ENCODE assay signal across 21 cellular contexts in genomic region chr16:9557266-9557665, GRCh38.
DNase-seq lines count a peak whose midpoint lies in the region; ATAC-seq and TF ChIP-seq lines count a peak whose summit lies in the region.
"Had no signal": no experiment of that assay in that cellular context is flagged by ENCODE, and none has a peak within 500 bp of the region (broad histone marks: within the 10 kb centered on the region; RNA-seq: fewer than 3 reads in every experiment).

No MANE protein-coding gene starts in this region.

- H3K36me3 ChIP-seq in body of pancreas (replicated peaks in 1 of 2; ENCODE audit: insufficient read depth in 1 of 2, low read depth in 2 of 2) = no peaks in the 10 kb centered on the region

- DNase-seq in body of pancreas = no peak
- DNase-seq in NCI-H510A (lab: John Stamatoyannopoulos, UW) = no peak
- DNase-seq: AML-193; C1 segment of cervical spinal cord; CD8-positive, alpha-beta T cell; DND-41; GOT3; IMR-90; NCI-H1694; NCI-H2081 treated with DMSO at 0.1 percent for 48 hours; NCI-H748 treated with DMSO at 0.1 percent for 48 hours; PC-9; SHP77 treated with DMSO at 0.1 percent for 48 hours had no signal

- intact Hi-C loops in body of pancreas (cut with DNase I) = no loop called here

- no peak overlapping the region for H3K4me3 ChIP-seq in body of pancreas
- H3K4me3 ChIP-seq: PC-9, SK-N-MC had no signal

- no peaks in the 10 kb centered on the region for H3K27me3 ChIP-seq in body of pancreas

- ATAC-seq in GM18861 (IDR thresholded peaks at IDR 0.05; ENCODE audit: unreplicated experiment) (peak; percentile 91), GM21529 (IDR thresholded peaks at IDR 0.05; ENCODE audit: unreplicated experiment) (peak; percentile 40), HG03558 (IDR thresholded peaks at IDR 0.05; ENCODE audit: extremely low read depth, unreplicated experiment) (peak; percentile 59), GM18520 (IDR thresholded peaks at IDR 0.05; ENCODE audit: unreplicated experiment) (no peak), body of pancreas (no peak), HG02623 (IDR thresholded peaks at IDR 0.05; ENCODE audit: unreplicated experiment) (no peak)
- ATAC-seq: CD8-positive, alpha-beta T cell; HCT116 had no signal

- no peaks in the 10 kb centered on the region for H3K9me3 ChIP-seq in body of pancreas

- 67 to 75% methylated on average over 6 of the region's 6 CpGs for WGBS in body of pancreas, 2 donors

- no peak for TF ChIP-seq POLR2A in body of pancreas (IDR thresholded peaks at IDR 0.05)

- no peak overlapping the region for H3K27ac ChIP-seq in body of pancreas
- H3K27ac ChIP-seq: PC-9, RWPE1, SK-N-MC had no signal

- no peaks in the 10 kb centered on the region for H3K4me1 ChIP-seq in body of pancreas

- TF ChIP-seq CTCF in body of pancreas (IDR thresholded peaks at IDR 0.05) = no peak

Comparison
In these comparisons a context has a peak if more than half of its experiments do, and no peak if none do; other contexts are left out.
1. ATAC-seq: peak in GM18861 (single experiment), GM21529 (single experiment) and HG03558 (single experiment); none in GM18520 (single experiment), body of pancreas (single experiment) and HG02623 (single experiment).